ENCODE assay signal across 10 cellular contexts in genomic region chr2:138716183-138716582, GRCh38.
DNase-seq lines count a peak whose midpoint lies in the region; ATAC-seq and TF ChIP-seq lines count a peak whose summit lies in the region.
"Had no signal": no experiment of that assay in that cellular context is flagged by ENCODE, and none has a peak within 500 bp of the region (broad histone marks: within the 10 kb centered on the region; RNA-seq: fewer than 3 reads in every experiment).

No MANE protein-coding gene starts in this region.

- peak; percentile 27 for TF ChIP-seq CTCF in osteoblast (IDR thresholded peaks at IDR 0.05; ENCODE audit: extremely low read depth, low read depth, low read length)
- TF ChIP-seq CTCF in esophagus squamous epithelium (IDR thresholded peaks at IDR 0.05): no peak

- intact Hi-C loops in esophagus squamous epithelium (cut with DNase I): no loop called here

- H3K79me2 ChIP-seq in osteoblast (ENCODE audit: insufficient read depth, low read length): no peaks in the 10 kb centered on the region

- H3K36me3 ChIP-seq in osteoblast (ENCODE audit: insufficient read depth, low read length) (no peaks in the 10 kb centered on the region), esophagus squamous epithelium (no peaks in the 10 kb centered on the region)

- H3K27me3 ChIP-seq in osteoblast (ENCODE audit: insufficient read depth, low read length) (no peaks in the 10 kb centered on the region), esophagus squamous epithelium (no peaks in the 10 kb centered on the region)

- H3K4me3 ChIP-seq in osteoblast (ENCODE audit: insufficient read depth, low read length): no peak overlapping the region
- no peak overlapping the region for H3K4me3 ChIP-seq in esophagus squamous epithelium
- H3K4me3 ChIP-seq: skin epidermis had no signal

- in situ Hi-C loops in SK-MEL-5 (cut with HindIII; ENCODE audit: low pct_unique_long_range_greater_than_20kb, low sequenced_read_pairs): no loop called here

- H2AFZ ChIP-seq in osteoblast (ENCODE audit: low read length): no peak overlapping the region

- H3K27ac ChIP-seq in osteoblast (ENCODE audit: low read depth, low read length): no peak overlapping the region
- no peak overlapping the region for H3K27ac ChIP-seq in esophagus squamous epithelium
- H3K27ac ChIP-seq: skin epidermis had no signal

- 81 to 82% methylated on average over 5 of the region's 5 CpGs for WGBS in esophagus squamous epithelium, 2 donors

- H3K4me1 ChIP-seq in osteoblast (ENCODE audit: insufficient read depth, low read length): peaks cover 3% of the 10 kb centered on the region
- no peaks in the 10 kb centered on the region for H3K4me1 ChIP-seq in esophagus squamous epithelium

- no peak overlapping the region for H3K4me2 ChIP-seq in osteoblast (ENCODE audit: insufficient read depth, low read length)

- ATAC-seq in HG02885 (IDR thresholded peaks at IDR 0.05; ENCODE audit: poor library complexity, unreplicated experiment) (peak; percentile 48), GM21526 (IDR thresholded peaks at IDR 0.05; ENCODE audit: low FRiP score, unreplicated experiment) (no peak)

- no peaks in the 10 kb centered on the region for H4K20me1 ChIP-seq in osteoblast (ENCODE audit: insufficient read depth, low read length)

- H3K9me3 ChIP-seq in osteoblast (ENCODE audit: low read depth, low read length) (no peaks in the 10 kb centered on the region), esophagus squamous epithelium (no peaks in the 10 kb centered on the region)

- TF ChIP-seq POLR2A in esophagus squamous epithelium (IDR thresholded peaks at IDR 0.05): no peak

- DNase-seq in SIG-M5 treated with dmso at 0.1 percent for 504 hours (lab: John Stamatoyannopoulos, UW; ENCODE audit: unreplicated experiment) (peak; percentile 4), SIG-M5 (lab: John Stamatoyannopoulos, UW) (no peak), SK-MEL-5 (ENCODE audit: low read depth, low spot score) (peak; percentile 56), osteoblast (ENCODE audit: insufficient read length, low spot score, missing footprints) (no peak), pons (ENCODE audit: low spot score) (no peak), esophagus squamous epithelium (lab: John Stamatoyannopoulos, UW) (no peak)
- DNase-seq: T-helper 9 cell had no signal

Comparison
In these comparisons a context has a peak if more than half of its experiments do, and no peak if none do; other contexts are left out.
1. DNase-seq: peak in SIG-M5 treated with dmso at 0.1 percent for 504 hours (single experiment) and SK-MEL-5 (single experiment); none in SIG-M5 (single experiment), osteoblast (single experiment), pons (single experiment) and esophagus squamous epithelium (single experiment).